Comparison of ENCODE assay signal across 14 cellular contexts in the genomic region with DNA sequence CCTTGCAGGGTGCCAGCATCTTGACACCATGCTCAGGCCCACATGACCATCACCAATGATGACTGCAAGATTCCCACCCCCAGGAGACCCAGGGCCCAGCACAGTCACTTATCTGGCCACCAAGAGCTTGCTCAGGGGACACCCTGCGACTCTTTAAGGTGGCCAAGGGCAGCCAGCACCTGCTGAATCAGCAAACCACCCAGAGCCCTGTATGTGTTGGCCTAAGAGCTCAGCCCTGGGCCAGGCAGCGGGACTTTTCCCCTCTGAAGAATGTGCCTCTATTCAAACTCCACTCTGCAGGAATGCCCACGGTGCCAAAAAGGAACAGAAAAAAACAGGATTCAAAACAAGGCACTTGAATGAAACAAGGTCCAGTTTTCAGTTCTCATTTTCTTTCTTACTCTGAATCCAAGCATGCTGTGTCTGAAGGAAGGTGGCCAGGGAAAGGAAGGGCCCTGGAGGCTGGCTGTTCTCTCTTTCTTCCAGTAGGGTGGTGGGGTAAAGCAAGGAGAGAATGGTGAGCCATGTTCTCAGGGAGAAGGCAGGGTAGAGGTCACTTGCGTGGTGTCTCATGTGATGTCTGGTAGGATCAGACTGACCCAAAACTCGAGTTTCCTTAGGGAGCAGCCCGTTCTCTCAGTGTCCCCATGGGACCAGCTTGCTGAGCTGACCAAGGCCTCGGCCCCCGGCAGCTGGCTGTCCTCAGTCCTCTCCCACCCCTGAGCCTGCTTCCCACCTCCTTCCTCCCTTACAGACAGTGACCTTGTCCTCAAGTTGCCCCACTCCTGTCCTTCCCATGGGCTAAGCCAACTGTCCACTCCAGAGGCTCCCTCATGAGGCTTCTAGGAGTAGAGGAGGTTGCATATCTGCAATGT.
A peak's percentile ranks its signal among the peaks of the same experiment; 100 is the strongest.
DNase-seq lines count a peak whose midpoint lies in the region; ATAC-seq and TF ChIP-seq lines count a peak whose summit lies in the region.
"Had no signal": no experiment of that assay in that cellular context is flagged by ENCODE, and none has a peak within 500 bp of the region (broad histone marks: within the 10 kb centered on the region; RNA-seq: fewer than 3 reads in every experiment).

No MANE protein-coding gene starts in this region.

- CTCF ChIA-PET in activated CD4-positive, alpha-beta T cell treated with anti-CD3 and anti-CD28 coated beads for 36 hours (lab: Charles Lee): interaction anchor here (0.5 to 0.6 kb wide), 2 partner anchors 14 to 894 kb away, joined by 3 read pairs; no protein-coding TSS in a partner anchor

- H3K4me1 Mint-ChIP-seq in CD14-positive monocyte: peaks cover 23% of the 10 kb centered on the region
- no peaks in the 10 kb centered on the region for H3K4me1 Mint-ChIP-seq in activated CD4-positive, alpha-beta T cell treated with anti-CD3 and anti-CD28 coated beads for 36 hours
- H3K4me1 Mint-ChIP-seq in mesothelial cell of epicardium: peaks cover 4% of the 10 kb centered on the region

- H3K4me3 Mint-ChIP-seq in CD14-positive monocyte (no peak overlapping the region), mesothelial cell of epicardium (no peak overlapping the region)
- no peak overlapping the region for H3K4me3 Mint-ChIP-seq in activated CD4-positive, alpha-beta T cell treated with anti-CD3 and anti-CD28 coated beads for 36 hours
- H3K4me3 Mint-ChIP-seq: activated naive CD8-positive, alpha-beta T cell; T-helper 1 cell treated with Interleukin-12 subunit alpha and Interleukin-12 subunit beta and Interleukin-4 antibody, amounts not matched to agents 30 μg/mL and 1 μg/mL, for 36 hours had no signal

- in situ Hi-C loops in gastrocnemius medialis (cut with MboI; ENCODE audit: low sequenced_read_pairs in 4 of 4): loop anchor here in 1 of 4 donors (10.0 kb wide), 1 partner anchor 152 kb away; the partner anchor contains the start of gene RNF152

- H3K27me3 Mint-ChIP-seq in CD14-positive monocyte (ENCODE audit: low read depth in 3 of 3) (peaks cover 0 to 9% (median 6%) of the 10 kb centered on the region in 3 donors), mesothelial cell of epicardium (ENCODE audit: low read depth) (no peaks in the 10 kb centered on the region)
- H3K27me3 Mint-ChIP-seq in activated CD4-positive, alpha-beta T cell treated with anti-CD3 and anti-CD28 coated beads for 36 hours: no peaks in the 10 kb centered on the region
- H3K27me3 Mint-ChIP-seq: activated naive CD8-positive, alpha-beta T cell had no signal

- H3K27me3 ChIP-seq in gastrocnemius medialis: no peaks in the 10 kb centered on the region

- H3K27ac Mint-ChIP-seq in CD14-positive monocyte (peak overlapping the region in 6 of 7 donors; percentile 31 to 77 (median 50)), mesothelial cell of epicardium (no peak overlapping the region)
- H3K27ac Mint-ChIP-seq in activated CD4-positive, alpha-beta T cell treated with anti-CD3 and anti-CD28 coated beads for 36 hours: no peak overlapping the region
- H3K27ac Mint-ChIP-seq: activated naive CD8-positive, alpha-beta T cell; T-helper 1 cell treated with Interleukin-12 subunit alpha and Interleukin-12 subunit beta and Interleukin-4 antibody, amounts not matched to agents 30 μg/mL and 1 μg/mL, for 36 hours had no signal

- peaks cover 0 to 7% (median 1%) of the 10 kb centered on the region in 7 donors for H3K9me3 Mint-ChIP-seq in CD14-positive monocyte
- H3K9me3 Mint-ChIP-seq in activated CD4-positive, alpha-beta T cell treated with anti-CD3 and anti-CD28 coated beads for 36 hours (ENCODE audit: low read depth): no peaks in the 10 kb centered on the region
- H3K9me3 Mint-ChIP-seq in mesothelial cell of epicardium: no peaks in the 10 kb centered on the region
- H3K9me3 Mint-ChIP-seq: T-helper 1 cell treated with Interleukin-12 subunit alpha and Interleukin-12 subunit beta and Interleukin-4 antibody, amounts not matched to agents 30 μg/mL and 1 μg/mL, for 36 hours had no signal

- peaks cover 5 to 8% of the 10 kb centered on the region in 2 donors for H3K4me1 ChIP-seq in gastrocnemius medialis

- H3K27ac ChIP-seq in cingulate gyrus (ENCODE audit: low read depth, low read length) (peak overlapping the region; percentile 63), gastrocnemius medialis (peak overlapping the region; percentile 72 to 78 (median 74))

- peak; percentile 35 to 49 for ATAC-seq in gastrocnemius medialis
- ATAC-seq in HG02588 (IDR thresholded peaks at IDR 0.05; ENCODE audit: unreplicated experiment): no peak
- ATAC-seq in activated CD4-positive, alpha-beta T cell treated with anti-CD3 and anti-CD28 coated beads for 36 hours: no peak

- no peak overlapping the region for H3K4me3 ChIP-seq in gastrocnemius medialis

- no peaks in the 10 kb centered on the region for H3K36me3 ChIP-seq in gastrocnemius medialis

- no peaks in the 10 kb centered on the region for H3K9me3 ChIP-seq in gastrocnemius medialis

- intact Hi-C loops in CD14-positive monocyte (cut with micrococcal nuclease): no loop called here
- intact Hi-C loops in gastrocnemius medialis (cut with DNase I; ENCODE audit: low total_unique reads): loop anchor here (10.0 kb wide), 2 partner anchors 92 to 158 kb away; no protein-coding TSS in a partner anchor
- intact Hi-C loops in activated CD4-positive, alpha-beta T cell treated with anti-CD3 and anti-CD28 coated beads for 36 hours (cut with DNase I, micrococcal nuclease): no loop called here

- H3K36me3 Mint-ChIP-seq in CD14-positive monocyte (peaks cover 4% of the 10 kb centered on the region in 2 donors), mesothelial cell of epicardium (no peaks in the 10 kb centered on the region)
- H3K36me3 Mint-ChIP-seq in activated CD4-positive, alpha-beta T cell treated with anti-CD3 and anti-CD28 coated beads for 36 hours (ENCODE audit: low read depth): no peaks in the 10 kb centered on the region
- H3K36me3 Mint-ChIP-seq: activated naive CD8-positive, alpha-beta T cell had no signal

- TF ChIP-seq POLR2A in gastrocnemius medialis (IDR thresholded peaks at IDR 0.05): no peak

- POLR2A ChIA-PET in activated CD4-positive, alpha-beta T cell treated with anti-CD3 and anti-CD28 coated beads for 36 hours (lab: Charles Lee): no interaction called here

- no peak for DNase-seq in CD14-positive monocyte (ENCODE audit: low spot score)
- peak; percentile 8 for DNase-seq in inferior parietal cortex (ENCODE audit: extremely low spot score)
- peak; percentile 14 to 51 for DNase-seq in gastrocnemius medialis
- no peak for DNase-seq in activated CD4-positive, alpha-beta T cell treated with anti-CD3 and anti-CD28 coated beads for 36 hours
- no peak for DNase-seq in LoVo (ENCODE audit: low spot score)
- no peak for DNase-seq in mesothelial cell of epicardium (ENCODE audit: low spot score in 2 of 2, unreplicated experiment in 2 of 2)
- DNase-seq: activated CD8-positive, alpha-beta memory T cell treated with anti-CD3 and anti-CD28 coated beads, Interleukin-2, amount 50 U/mL, for 48 hours; cortex of kidney; NCI-H1048; NCI-H2171 had no signal

- TF ChIP-seq CTCF in CD14-positive monocyte (IDR thresholded peaks at IDR 0.05): no peak
- TF ChIP-seq CTCF in gastrocnemius medialis (IDR thresholded peaks at IDR 0.05 in 4 of 5, conservative IDR thresholded peaks at IDR 0.05 in 1 of 5): peak in 1 of 5 experiments; percentile 3
- TF ChIP-seq CTCF in mesothelial cell of epicardium (IDR thresholded peaks at IDR 0.05; ENCODE audit: unreplicated experiment): no peak

Comparison
In these comparisons a context has a peak if more than half of its experiments do, and no peak if none do; other contexts are left out.
1. DNase-seq: peak in inferior parietal cortex (single experiment) and gastrocnemius medialis (2 of 2); none in CD14-positive monocyte (single experiment), activated CD4-positive, alpha-beta T cell treated with anti-CD3 and anti-CD28 coated beads for 36 hours (single experiment), LoVo (single experiment) and mesothelial cell of epicardium (0 of 2).
2. H3K27ac Mint-ChIP-seq: peak in CD14-positive monocyte (6 of 7); none in activated CD4-positive, alpha-beta T cell treated with anti-CD3 and anti-CD28 coated beads for 36 hours (single experiment) and mesothelial cell of epicardium (single experiment).
3. ATAC-seq: peak in gastrocnemius medialis (2 of 2); none in HG02588 (single experiment) and activated CD4-positive, alpha-beta T cell treated with anti-CD3 and anti-CD28 coated beads for 36 hours (single experiment).